Comparison of ENCODE assay signal across 8 cellular contexts in genomic region chr1:109483658-109484518, GRCh38. TPM values are rescaled to one million over a fixed set of nuclear protein-coding genes. Genes with fewer than 3 reads are reported as not detected.
A peak's percentile ranks its signal among the peaks of the same experiment; 100 is the strongest.
DNase-seq lines count a peak whose midpoint lies in the region; ATAC-seq and TF ChIP-seq lines count a peak whose summit lies in the region.

ATXN7L2 (plus strand) TSS chr1:109483905; CDS start chr1:109483954, 49 bp downstream.

- H4K8ac ChIP-seq in IMR-90 (ENCODE audit: low read depth in 2 of 2, low read length in 2 of 2) = peak within 1 kb of the TSS; percentile 93 to 95

- CTCF ChIA-PET in IMR-90 (lab: Yijun Ruan, JAX) = interaction anchor here (0.6 to 1.1 kb wide), 3 partner anchors 10 to 49 kb away, joined by 3 to 5 read pairs (median 3); partner anchors contain the start of gene CYB561D1

- H4K20me1 ChIP-seq in IMR-90 (ENCODE audit: insufficient read depth, low read length) (no peaks in the 10 kb centered on the region), OCI-LY3 (ENCODE audit: insufficient read depth, low read length) (no peaks in the 10 kb centered on the region)

- peak within 1 kb of the TSS; percentile 88; the same call in 1 of the 3 replicates for H2BK15ac ChIP-seq in IMR-90 (ENCODE audit: low read depth, low read length)

- peak within 1 kb of the TSS; percentile 95 for H2BK120ac ChIP-seq in IMR-90 (ENCODE audit: low read depth, low read length)

- intact Hi-C loops in IMR-90 (cut with micrococcal nuclease) = loop anchor here (1.0 to 5.0 kb wide), 2 partner anchors 37 to 58 kb away; partner anchors contain the start of gene PSMA5

- peak within 1 kb of the TSS; percentile 72; the same call in 1 of the 2 replicates for H2BK20ac ChIP-seq in IMR-90 (ENCODE audit: low read depth, low read length)

- H3K79me2 ChIP-seq in OCI-LY3 (ENCODE audit: low read length) = peaks cover 9% of the 10 kb centered on the region

- H2AFZ ChIP-seq in IMR-90 (replicated peaks; ENCODE audit: low read length, poor library complexity) (peak within 1 kb of the TSS; percentile 97), OCI-LY3 (ENCODE audit: low read depth, low read length) (peak within 1 kb of the TSS; percentile 94)

- 1% methylated on average over 38 of the region's 73 CpGs; no CpG with 5 or more reads in 1 of the 2 experiments for WGBS in IMR-90 (ENCODE audit: extremely low coverage in 2 of 2, insufficient read length in 1 of 2), 2 experiments

- peak within 1 kb of the TSS; percentile 90 for H3K4ac ChIP-seq in IMR-90 (ENCODE audit: low read depth, low read length)

- ATAC-seq in GM21528 (IDR thresholded peaks at IDR 0.05; ENCODE audit: low FRiP score, unreplicated experiment) (peak; percentile 74), IMR-90 (ENCODE audit: low read depth) (peak; percentile 94)

- BruUV-seq in IMR-90 (replicated peaks; lab: Mats Ljungman, UMichigan) = TSS peak; percentile 73

- dilution Hi-C loops in IMR-90 (cut with HindIII; ENCODE audit: low sequenced_read_pairs, unreplicated experiment) = no loop called here

- H3K27me3 ChIP-seq in IMR-90 (ENCODE audit: control insufficient read depth, insufficient read depth, low read length) = peaks cover 20% of the 10 kb centered on the region
- no peaks in the 10 kb centered on the region for H3K27me3 ChIP-seq in OCI-LY3 (ENCODE audit: low read depth, low read length)

- H3K27ac ChIP-seq in IMR-90 (ENCODE audit: insufficient read depth, low read length) (peak within 1 kb of the TSS; percentile 99), OCI-LY3 (ENCODE audit: low read length) (peak within 1 kb of the TSS; percentile 76)

- H3K36me3 ChIP-seq in IMR-90 (ENCODE audit: control insufficient read depth, insufficient read depth, low read length) (peaks cover 8% of the 10 kb centered on the region; the same call in 1 of the 2 replicates), OCI-LY3 (replicated peaks; ENCODE audit: low read depth, low read length) (no peaks in the 10 kb centered on the region)

- peak within 1 kb of the TSS; percentile 83; the same call in 1 of the 2 replicates for H3K18ac ChIP-seq in IMR-90 (ENCODE audit: low read depth, low read length)

- H3K23ac ChIP-seq in IMR-90 (ENCODE audit: low read depth, low read length) = peak within 1 kb of the TSS; percentile 85; the same call in 1 of the 2 replicates

- H2AK9ac ChIP-seq in IMR-90 (replicated peaks; ENCODE audit: low read depth, low read length, poor library complexity) = peak within 1 kb of the TSS; percentile 86

- POLR2A ChIA-PET in IMR-90 (lab: Charles Lee; ENCODE audit: unreplicated experiment) = interaction anchor here (0.6 kb wide), 1 partner anchor 48 kb away, joined by 3 read pairs; no protein-coding TSS in a partner anchor

- no peak for TF ChIP-seq CTCF in IMR-90 (conservative IDR thresholded peaks at IDR 0.05; ENCODE audit: low read depth, low read length)
- TF ChIP-seq CTCF in OCI-LY3 (IDR thresholded peaks at IDR 0.05; ENCODE audit: low read depth, low read length) = no peak
- TF ChIP-seq CTCF in epithelial cell of esophagus (IDR thresholded peaks at IDR 0.05; ENCODE audit: insufficient read depth, low read depth, low read length, missing control alignments) = no peak

- H3K4me1 ChIP-seq in IMR-90 (ENCODE audit: control insufficient read depth, insufficient read depth, low read length) (peaks cover 9% of the 10 kb centered on the region), OCI-LY3 (ENCODE audit: low read length) (peaks cover 15% of the 10 kb centered on the region)

- H3K9me3 ChIP-seq in IMR-90 (ENCODE audit: control insufficient read depth, insufficient read depth, low read length) (no peaks in the 10 kb centered on the region), OCI-LY3 (ENCODE audit: insufficient read depth, low read length) (no peaks in the 10 kb centered on the region)

- H3K56ac ChIP-seq in IMR-90 (ENCODE audit: extremely low read depth, insufficient read depth, low read length) = peak within 1 kb of the TSS; percentile 88

- peak within 1 kb of the TSS; percentile 88 for H2BK5ac ChIP-seq in IMR-90 (ENCODE audit: low read depth, low read length, poor library complexity, severe bottlenecking)

- H3K14ac ChIP-seq in IMR-90 (replicated peaks; ENCODE audit: low read depth, low read length) = peak within 1 kb of the TSS; percentile 97

- H3K9ac ChIP-seq in IMR-90 (ENCODE audit: low read depth, low read length) = peak within 1 kb of the TSS; percentile 91
- H3K9ac ChIP-seq in OCI-LY3 (ENCODE audit: low read length) = peak within 1 kb of the TSS; percentile 90

- TF ChIP-seq POLR2A in IMR-90 (IDR thresholded peaks at IDR 0.05; ENCODE audit: low read depth, low read length) = peak; percentile 93

- H3K4me3 ChIP-seq in IMR-90 (ENCODE audit: insufficient read depth, low read depth, low read length) (peak within 1 kb of the TSS; percentile 59), OCI-LY3 (ENCODE audit: low read length) (peak within 1 kb of the TSS; percentile 98), epithelial cell of esophagus (ENCODE audit: low read length) (peak within 1 kb of the TSS; percentile 91)

- peak within 1 kb of the TSS; percentile 74 for H4K5ac ChIP-seq in IMR-90 (ENCODE audit: low read depth, low read length)

- TF ChIP-seq RAD21 in IMR-90 (IDR thresholded peaks at IDR 0.05; ENCODE audit: low read length) = no peak

- in situ Hi-C loops in IMR-90 (cut with MboI; ENCODE audit: low sequenced_read_pairs) = no loop called here

- peaks cover 9 to 22% of the 10 kb centered on the region in 2 experiments; a peak in 3 of 4 replicates for H3K79me1 ChIP-seq in IMR-90 (ENCODE audit: low read depth in 1 of 2, low read length in 2 of 2)

- H3K9me1 ChIP-seq in IMR-90 (ENCODE audit: insufficient read depth, low read length) = peaks cover 8% of the 10 kb centered on the region

- DNase-seq in DMS 273 (lab: John Stamatoyannopoulos, UW; ENCODE audit: unreplicated experiment) (peak; percentile 96), IMR-90 (peak; percentile 89), activated T-cell treated with anti-CD3 and anti-CD28 coated beads for 24 hours (ENCODE audit: low read depth) (peak; percentile 89), epithelial cell of esophagus (ENCODE audit: low read depth) (peak; percentile 91), mucosa of gallbladder (ENCODE audit: low spot score) (peak; percentile 94)
- peak; percentile 86 for DNase-seq in stimulated activated CD8-positive, alpha-beta memory T cell treated with anti-CD3 and anti-CD28 coated beads, Interleukin-4, amount 100 ng/mL, for 24 hours (ENCODE audit: low read depth)

- H3K4me2 ChIP-seq in IMR-90 (ENCODE audit: low read depth, low read length) = peak within 1 kb of the TSS; percentile 96
- H3K4me2 ChIP-seq in OCI-LY3 (ENCODE audit: low read length) = peak within 1 kb of the TSS; percentile 99

- peak within 1 kb of the TSS; percentile 42 for H2AK5ac ChIP-seq in IMR-90 (ENCODE audit: low read depth, low read length)

- H4K91ac ChIP-seq in IMR-90 (ENCODE audit: insufficient read depth, low read depth, low read length) = peak within 1 kb of the TSS; percentile 87

TF ChIP-seq in IMR-90, 13 proteins besides CTCF, POLR2A, EP300 and RAD21:
- TF ChIP-seq MXI1 (IDR thresholded peaks at IDR 0.05; ENCODE audit: borderline replicate concordance, low read depth, low read length) = peak; percentile 66; the same call in 1 of the 2 replicates
- 0 out of 2 replicates have a peak, but pooled peaks have one; percentile 65 for TF ChIP-seq CHD1 (IDR thresholded peaks at IDR 0.05; ENCODE audit: low read depth, low read length)
- peak; percentile 69; the same call in 1 of the 2 replicates for TF ChIP-seq MAZ (IDR thresholded peaks at IDR 0.05; ENCODE audit: borderline replicate concordance, low read depth, low read length)
- TF ChIP-seq CEBPB (IDR thresholded peaks at IDR 0.05; ENCODE audit: low read depth, low read length) = no peak
- TF ChIP-seq SMC3 (IDR thresholded peaks at IDR 0.05; ENCODE audit: low read depth, low read length) = no peak

RNA-seq across cellular contexts. Expression of gene ATXN7L2, which starts in this region (rescaled TPM):
- 1.3 and 1.7 TPM in 2 replicates for total RNA-seq in IMR-90 (2012; rRNA removed)
- 4.8 and 6.4 TPM in 2 replicates for polyA plus RNA-seq in IMR-90 (2012; rRNA removed)
- 2.5 and 3.5 TPM in 2 replicates for polyA plus RNA-seq in IMR-90 (2012; cell fraction: cytosol; rRNA removed)
- 11.5 and 22.5 TPM in 2 replicates for polyA plus RNA-seq in IMR-90 (2012; cell fraction: nucleus; rRNA removed; ENCODE audit: low replicate concordance)
- 5.4 TPM for total RNA-seq in mucosa of gallbladder

Comparison
In these comparisons a context has a peak if more than half of its experiments do, and no peak if none do; other contexts are left out.
1. Peak in every context shown above with its lines: DNase-seq, ATAC-seq, H3K4me3 ChIP-seq and H3K27ac ChIP-seq.